In genomic region chr3:187743195-187744141, GRCh38 we compare ENCODE assay signal across 8 cellular contexts. TPM values are rescaled to one million over a fixed set of nuclear protein-coding genes. Genes with fewer than 3 reads are reported as not detected.
DNase-seq lines count a peak whose midpoint lies in the region; ATAC-seq and TF ChIP-seq lines count a peak whose summit lies in the region.

No MANE protein-coding gene starts in this region.

- no peak for TF ChIP-seq CTCF in lower lobe of right lung (IDR thresholded peaks at IDR 0.05)

- peaks cover 4% of the 10 kb centered on the region for H3K27me3 Mint-ChIP-seq in activated CD4-positive, alpha-beta T cell treated with anti-CD3 and anti-CD28 coated beads, Interleukin-2, amount 10 ng/mL, durations not matched to agents 7 days and 5 days

- intact Hi-C loops in lower lobe of right lung (cut with DNase I): no loop called here

- H3K36me3 Mint-ChIP-seq in activated CD4-positive, alpha-beta T cell treated with anti-CD3 and anti-CD28 coated beads, Interleukin-2, amount 10 ng/mL, durations not matched to agents 7 days and 5 days (ENCODE audit: low read depth): peaks cover 11% of the 10 kb centered on the region

- H3K27me3 ChIP-seq in lower lobe of right lung (ENCODE audit: low read depth): no peaks in the 10 kb centered on the region

- DNase-seq in AG20443 (ENCODE audit: low spot score) (peak; percentile 57), dermis blood vessel endothelial cell (peak; percentile 50), lower lobe of right lung (peak; percentile 86)
- peak; percentile 54 for DNase-seq in activated CD4-positive, alpha-beta T cell treated with anti-CD3 and anti-CD28 coated beads, Interleukin-2, amount 10 ng/mL, durations not matched to agents 7 days and 5 days
- peak; percentile 46 for DNase-seq in stimulated activated CD8-positive, alpha-beta memory T cell treated with anti-CD3 and anti-CD28 coated beads, Interleukin-12 subunit alpha, Interleukin-12 subunit beta, amount 100 ng/mL, for 4 hours (ENCODE audit: low read depth)

- H3K9me3 ChIP-seq in lower lobe of right lung: no peaks in the 10 kb centered on the region

- no peak for TF ChIP-seq RAD21 in Ishikawa (IDR thresholded peaks at IDR 0.05; ENCODE audit: low read depth)

- H3K36me3 ChIP-seq in lower lobe of right lung: no peaks in the 10 kb centered on the region

- H3K4me3 Mint-ChIP-seq in activated CD4-positive, alpha-beta T cell treated with anti-CD3 and anti-CD28 coated beads, Interleukin-2, amount 10 ng/mL, durations not matched to agents 7 days and 5 days: peak overlapping the region; percentile 97

- H3K27ac ChIP-seq in lower lobe of right lung: peak overlapping the region; percentile 99

- ATAC-seq in lower lobe of right lung (peak; percentile 4 to 8), HG03139 (IDR thresholded peaks at IDR 0.05; ENCODE audit: unreplicated experiment) (no peak), HG03095 (IDR thresholded peaks at IDR 0.05; ENCODE audit: unreplicated experiment) (no peak)

- no peak for TF ChIP-seq EP300 in Ishikawa (IDR thresholded peaks at IDR 0.05; ENCODE audit: borderline replicate concordance)

- POLR2A ChIA-PET in activated CD4-positive, alpha-beta T cell treated with anti-CD3 and anti-CD28 coated beads, Interleukin-2, amount 10 ng/mL, durations not matched to agents 7 days and 5 days (lab: Charles Lee): no interaction called here

- CTCF ChIA-PET in activated CD4-positive, alpha-beta T cell treated with anti-CD3 and anti-CD28 coated beads, Interleukin-2, amount 10 ng/mL, durations not matched to agents 7 days and 5 days (lab: Charles Lee): interaction anchor here (0.6 to 5.3 kb wide), 10 partner anchors 56 to 1298 kb away, joined by 3 to 40 read pairs (median 3); no protein-coding TSS in a partner anchor

- H3K4me3 ChIP-seq in lower lobe of right lung: peak overlapping the region; percentile 69

- H3K27ac Mint-ChIP-seq in activated CD4-positive, alpha-beta T cell treated with anti-CD3 and anti-CD28 coated beads, Interleukin-2, amount 10 ng/mL, durations not matched to agents 7 days and 5 days: peak overlapping the region; percentile 100

- H3K9me3 Mint-ChIP-seq in activated CD4-positive, alpha-beta T cell treated with anti-CD3 and anti-CD28 coated beads, Interleukin-2, amount 10 ng/mL, durations not matched to agents 7 days and 5 days: no peaks in the 10 kb centered on the region

- peaks cover 65% of the 10 kb centered on the region for H3K4me1 Mint-ChIP-seq in activated CD4-positive, alpha-beta T cell treated with anti-CD3 and anti-CD28 coated beads, Interleukin-2, amount 10 ng/mL, durations not matched to agents 7 days and 5 days

- peaks cover 56% of the 10 kb centered on the region for H3K4me1 ChIP-seq in lower lobe of right lung

TF ChIP-seq in Ishikawa, 13 proteins besides CTCF, POLR2A, EP300 and RAD21:
- 0 out of 2 replicates have a peak, but pooled peaks have one; percentile 46 for TF ChIP-seq ZBTB7A (IDR thresholded peaks at IDR 0.05; ENCODE audit: low read depth)
- 0 out of 2 replicates have a peak, but pooled peaks have one; percentile 17 for TF ChIP-seq CEBPB (IDR thresholded peaks at IDR 0.05)
- no peak for TF ChIP-seq TCF12 (IDR thresholded peaks at IDR 0.05; ENCODE audit: low read depth)
- TF ChIP-seq, protein P1, sequence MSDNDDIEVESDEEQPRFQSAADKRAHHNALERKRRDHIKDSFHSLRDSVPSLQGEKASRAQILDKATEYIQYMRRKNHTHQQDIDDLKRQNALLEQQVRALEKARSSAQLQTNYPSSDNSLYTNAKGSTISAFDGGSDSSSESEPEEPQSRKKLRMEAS (IDR thresholded peaks at IDR 0.05): peak; percentile 11; the same call in 1 of the 2 replicates

RNA-seq across cellular contexts. Expression of gene BCL6, which starts 1.8 kb away (rescaled TPM):
- 10 to 100 TPM; 12.0 to 12.7 TPM for total RNA-seq in activated CD4-positive, alpha-beta T cell treated with anti-CD3 and anti-CD28 coated beads, Interleukin-2, amount 10 ng/mL, durations not matched to agents 7 days and 5 days
- total RNA-seq in dermis blood vessel endothelial cell (1.7 and 2.2 TPM in 2 replicates), lower lobe of right lung (123 TPM)

RNA-seq across cellular contexts. Expression of gene RTP2, which starts 41.1 kb away (rescaled TPM):
- not detected for total RNA-seq in activated CD4-positive, alpha-beta T cell treated with anti-CD3 and anti-CD28 coated beads, Interleukin-2, amount 10 ng/mL, durations not matched to agents 7 days and 5 days
- total RNA-seq in dermis blood vessel endothelial cell (not detected in 2 replicates), lower lobe of right lung (not detected)

Comparison
In these comparisons a context has a peak if more than half of its experiments do, and no peak if none do; other contexts are left out.
1. ATAC-seq: peak in lower lobe of right lung (2 of 2); none in HG03139 (single experiment) and HG03095 (single experiment).
2. Peak in every context shown above with its lines, with median percentiles within 50 percentile points of each other: DNase-seq.